8 cellular contexts compared by ENCODE assay signal in genomic region chr5:14816999-14817761, GRCh38. TPM values are rescaled to one million over a fixed set of nuclear protein-coding genes. Genes with fewer than 3 reads are reported as not detected.
DNase-seq lines count a peak whose midpoint lies in the region; ATAC-seq and TF ChIP-seq lines count a peak whose summit lies in the region.

No MANE protein-coding gene starts in this region.

- H3K4me1 ChIP-seq in left ventricle myocardium inferior, result peaks cover 58% of the 10 kb centered on the region

- H3K27ac ChIP-seq in left ventricle myocardium inferior (replicated peaks), result no peak overlapping the region

- H3K27me3 Mint-ChIP-seq in activated B cell treated with CpG ODN at 0.5 μM for 24 hours, result no peaks in the 10 kb centered on the region

- H3K9me3 Mint-ChIP-seq in activated B cell treated with CpG ODN at 0.5 μM for 24 hours, result peaks cover 3% of the 10 kb centered on the region

- no peak overlapping the region for H3K4me3 Mint-ChIP-seq in activated B cell treated with CpG ODN at 0.5 μM for 24 hours

- TF ChIP-seq CTCF in activated B cell treated with CpG ODN at 0.5 μM for 24 hours (IDR thresholded peaks at IDR 0.05) (no peak), left ventricle myocardium inferior (IDR thresholded peaks at IDR 0.05; ENCODE audit: borderline replicate concordance) (no peak)

- DNase-seq in activated CD4-positive, alpha-beta T cell treated with anti-CD3 and anti-CD28 coated beads, Interleukin-2, amount 50 U/mL, for 48 hours, result peak; percentile 43 to 57
- DNase-seq in activated CD4-positive, alpha-beta T cell treated with anti-CD3 and anti-CD28 coated beads for 4 hours, result no peak
- DNase-seq in activated B cell treated with CpG ODN at 0.5 μM for 24 hours (no peak), left ventricle myocardium inferior (peak; percentile 29), stromal cell of bone marrow (ENCODE audit: low read depth) (peak; percentile 98)
- DNase-seq in activated effector memory CD4-positive, alpha-beta T cell treated with anti-CD3 and anti-CD28 coated beads, Interleukin-2, amount 50 U/mL, for 16 hours, result no peak

- peak; percentile 75 for ATAC-seq in activated B cell treated with CpG ODN at 0.5 μM for 24 hours (ENCODE audit: low read depth)
- no peak for ATAC-seq in GM18502 (IDR thresholded peaks at IDR 0.05; ENCODE audit: poor library complexity, unreplicated experiment)
- ATAC-seq in GM19452 (IDR thresholded peaks at IDR 0.05; ENCODE audit: unreplicated experiment), result no peak

- peaks cover 49% of the 10 kb centered on the region for H3K4me1 Mint-ChIP-seq in activated B cell treated with CpG ODN at 0.5 μM for 24 hours

- POLR2A ChIA-PET in activated B cell treated with CpG ODN at 0.5 μM for 24 hours (lab: Charles Lee), result interaction anchor here (0.6 to 1.0 kb wide), 2 partner anchors 13 to 17 kb away, joined by 3 to 11 read pairs; no protein-coding TSS in a partner anchor

- no peak overlapping the region for H3K27ac Mint-ChIP-seq in activated B cell treated with CpG ODN at 0.5 μM for 24 hours

- peaks cover 4% of the 10 kb centered on the region for H3K36me3 Mint-ChIP-seq in activated B cell treated with CpG ODN at 0.5 μM for 24 hours (ENCODE audit: low read depth)

- no peaks in the 10 kb centered on the region for H3K36me3 ChIP-seq in left ventricle myocardium inferior

- H3K4me3 ChIP-seq in left ventricle myocardium inferior, result no peak overlapping the region

- intact Hi-C loops in activated B cell treated with CpG ODN at 0.5 μM for 24 hours (cut with micrococcal nuclease) (no loop called here), left ventricle myocardium inferior (cut with micrococcal nuclease) (no loop called here)

- H3K9me3 ChIP-seq in left ventricle myocardium inferior (replicated peaks), result no peaks in the 10 kb centered on the region

- no peaks in the 10 kb centered on the region for H3K27me3 ChIP-seq in left ventricle myocardium inferior (ENCODE audit: low read depth)

- CTCF ChIA-PET in activated B cell treated with CpG ODN at 0.5 μM for 24 hours (lab: Charles Lee), result interaction anchor here (1.0 kb wide), 1 partner anchor 90 kb away, joined by 3 read pairs; no protein-coding TSS in a partner anchor

RNA-seq across cellular contexts. Expression of gene ANKH, which starts 54.4 kb away (rescaled TPM):
- total RNA-seq in activated B cell treated with CpG ODN at 0.5 μM for 24 hours, result 43.3 and 43.7 TPM in 2 replicates
- total RNA-seq in left ventricle myocardium inferior, result 227 TPM

Comparison
In these comparisons a context has a peak if more than half of its experiments do, and no peak if none do; other contexts are left out.
1. DNase-seq: peak in activated CD4-positive, alpha-beta T cell treated with anti-CD3 and anti-CD28 coated beads, Interleukin-2, amount 50 U/mL, for 48 hours (2 of 2), left ventricle myocardium inferior (single experiment) and stromal cell of bone marrow (single experiment); none in activated CD4-positive, alpha-beta T cell treated with anti-CD3 and anti-CD28 coated beads for 4 hours (0 of 2), activated B cell treated with CpG ODN at 0.5 μM for 24 hours (single experiment) and activated effector memory CD4-positive, alpha-beta T cell treated with anti-CD3 and anti-CD28 coated beads, Interleukin-2, amount 50 U/mL, for 16 hours (single experiment).